11 cellular contexts compared by ENCODE assay signal in the genomic region with DNA sequence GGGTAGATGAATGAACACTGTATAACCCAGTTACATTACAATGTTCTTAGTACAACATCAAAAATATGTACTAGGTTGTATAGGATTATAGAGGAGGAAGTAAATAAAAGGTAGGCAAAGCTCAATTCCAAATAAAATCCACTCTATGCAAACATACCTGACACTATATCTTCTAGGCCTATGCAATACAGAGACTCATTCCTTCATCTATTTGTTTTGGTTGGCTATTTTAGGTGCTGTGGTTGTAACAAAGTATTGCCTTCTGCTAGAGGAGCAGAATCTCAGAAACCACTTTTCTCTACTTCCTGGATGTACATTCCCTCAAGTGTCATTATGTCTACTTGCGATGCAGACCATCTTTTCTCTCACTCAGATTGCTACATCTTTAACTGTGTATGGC. TPM values are rescaled to one million over a fixed set of nuclear protein-coding genes. Genes with fewer than 3 reads are reported as not detected.
"Had no signal": no experiment of that assay in that cellular context is flagged by ENCODE, and none has a peak within 500 bp of the region (broad histone marks: within the 10 kb centered on the region; RNA-seq: fewer than 3 reads in every experiment).

No MANE protein-coding gene starts in this region.

- H3K27ac ChIP-seq: HL-60 had no signal

- H3K4me2 ChIP-seq: GM23338 had no signal

- FAIRE-seq: H1, H54, HepG2 had no signal

- H3K4me3 ChIP-seq: GM23338 had no signal

- ATAC-seq: GM23338, HCT116, HepG2 had no signal

- DNase-seq: H9, HFFc6, KBM-7 had no signal

RNA-seq across cellular contexts. Expression of gene TFPI2, which starts 5.3 kb away (rescaled TPM):
- total RNA-seq: HT1080 had no signal
- polyA plus RNA-seq: IgD-negative memory B cell had no signal

RNA-seq across cellular contexts. Expression of gene GNGT1, which starts 10.5 kb away (rescaled TPM):
- total RNA-seq: GM23338, HepG2, HFFc6, HT1080 had no signal
- polyA plus RNA-seq: H1, HepG2, IgD-negative memory B cell had no signal

RNA-seq across cellular contexts. Expression of gene GNG11, which starts 25.7 kb away (rescaled TPM):
- total RNA-seq: HepG2 had no signal
- polyA plus RNA-seq: HepG2 had no signal
